In the genomic region with DNA sequence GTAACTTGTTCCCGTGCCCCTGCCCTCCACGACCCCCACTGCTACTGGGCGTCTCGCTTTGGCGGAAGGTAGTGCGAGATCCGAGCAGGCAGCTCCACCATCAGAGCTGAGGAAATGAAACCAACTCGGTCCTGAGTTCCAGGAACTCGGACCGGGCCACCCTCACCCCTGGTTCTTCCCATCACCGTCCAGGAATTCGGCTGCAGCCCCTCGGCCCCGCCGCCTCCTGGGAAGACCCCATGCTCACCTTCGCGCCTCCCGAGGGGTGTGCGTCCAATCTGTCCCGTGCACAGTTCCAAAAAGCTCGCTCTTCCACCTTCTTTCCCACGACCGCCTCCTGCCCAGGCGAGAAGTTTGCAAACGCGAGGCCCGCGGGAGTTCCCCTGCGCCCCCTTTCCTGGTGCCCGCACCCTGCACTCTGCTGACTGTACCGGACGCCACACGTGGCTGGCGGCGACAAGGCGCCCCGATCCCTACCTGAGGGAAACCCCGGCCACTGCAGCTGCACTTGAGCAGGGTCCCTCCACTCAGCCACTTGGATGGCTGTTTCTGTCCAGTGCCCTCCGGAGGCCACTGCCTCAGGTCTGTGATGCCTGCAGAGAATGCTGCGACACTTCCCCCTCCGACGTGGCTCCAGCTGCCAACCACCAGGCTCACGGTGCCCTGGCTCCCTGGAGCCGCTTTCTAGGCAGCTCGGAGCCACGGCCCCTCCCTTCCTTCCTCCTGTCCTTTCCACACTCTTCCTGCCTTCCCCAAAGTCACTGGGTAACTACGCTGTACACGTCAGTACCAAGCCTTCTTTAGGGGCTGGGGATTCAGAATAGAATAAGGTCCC, we compare ENCODE assay signal across 8 cellular contexts. TPM values are rescaled to one million over a fixed set of nuclear protein-coding genes. Genes with fewer than 3 reads are reported as not detected.
DNase-seq lines count a peak whose midpoint lies in the region; ATAC-seq and TF ChIP-seq lines count a peak whose summit lies in the region.

Gene MLKL (minus strand): TSS at position 657 of the 835 bp plus-strand sequence. CDS start 5,105 bp downstream, outside the sequence.

- H3K4me2 ChIP-seq in OCI-LY1 (ENCODE audit: low read length) (peak within 1 kb of the TSS; percentile 93), fibroblast of lung (ENCODE audit: extremely low read depth, insufficient read depth, low read length) (peak within 1 kb of the TSS; percentile 59), neuronal stem cell (ENCODE audit: insufficient read depth, low read length, poor library complexity, severe bottlenecking) (peak within 1 kb of the TSS; percentile 31)

- no peak within 1 kb of the TSS for H2AK5ac ChIP-seq in neuronal stem cell (ENCODE audit: low read depth, low read length)

- H3F3A ChIP-seq in OCI-LY1 (ENCODE audit: insufficient read depth, low read length): no peaks in the 10 kb centered on the region

- H3K36me3 Mint-ChIP-seq in activated T-cell treated with anti-CD3 and anti-CD28 coated beads, Interleukin-2, amount 50 U/mL, for 24 hours (ENCODE audit: low read depth): peaks cover 37% of the 10 kb centered on the region

- H2BK120ac ChIP-seq in neuronal stem cell (ENCODE audit: low read depth, low read length): no peak within 1 kb of the TSS

- ATAC-seq in HG02938 (IDR thresholded peaks at IDR 0.05; ENCODE audit: unreplicated experiment) (peak; percentile 24), thoracic aorta (ENCODE audit: insufficient number of reproducible peaks, low FRiP score, low read depth) (peak; percentile 52)

- no peaks in the 10 kb centered on the region for H3K79me1 ChIP-seq in neuronal stem cell (ENCODE audit: low read depth, low read length)

- no peak within 1 kb of the TSS for H4K91ac ChIP-seq in neuronal stem cell (ENCODE audit: low read depth, low read length, poor library complexity)

- H3K4me3 ChIP-seq in OCI-LY1 (ENCODE audit: low read depth, low read length, poor library complexity, severe bottlenecking): peak within 1 kb of the TSS; percentile 54
- H3K4me3 ChIP-seq in fibroblast of lung (replicated peaks in 1 of 4; ENCODE audit: control extremely low read depth in 1 of 4, insufficient read depth in 1 of 4, low read depth in 3 of 4, low read length in 4 of 4): peak within 1 kb of the TSS; percentile 67 to 88 (median 72)
- H3K4me3 ChIP-seq in neuronal stem cell (ENCODE audit: low read length in 2 of 2): peak within 1 kb of the TSS in 1 of 2 donors; percentile 27
- peak within 1 kb of the TSS; percentile 88 for H3K4me3 ChIP-seq in thoracic aorta

- peak within 1 kb of the TSS; percentile 37; the same call in 1 of the 2 replicates for H3K9ac ChIP-seq in OCI-LY1 (ENCODE audit: low read length)
- H3K9ac ChIP-seq in fibroblast of lung (ENCODE audit: insufficient read depth, low read length): peak within 1 kb of the TSS; percentile 72
- H3K9ac ChIP-seq in neuronal stem cell (ENCODE audit: low read depth, low read length, poor library complexity): no peak within 1 kb of the TSS

- peak within 1 kb of the TSS; percentile 38 for H3K18ac ChIP-seq in neuronal stem cell (ENCODE audit: low read length)

- no CpG with 5 or more reads among the region's 48 CpGs for WGBS in neuronal stem cell (ENCODE audit: extremely low coverage in 2 of 2, insufficient read length in 2 of 2, insufficient replicate concordance in 1 of 2), 2 donors

- H4K8ac ChIP-seq in neuronal stem cell (ENCODE audit: low read depth, low read length): no peak within 1 kb of the TSS

- no peak within 1 kb of the TSS for H3K27ac ChIP-seq in OCI-LY1 (ENCODE audit: low read depth, low read length, poor library complexity, severe bottlenecking)
- peak within 1 kb of the TSS; percentile 77 for H3K27ac ChIP-seq in fibroblast of lung (ENCODE audit: insufficient read depth, low read length)
- H3K27ac ChIP-seq in neuronal stem cell (replicated peaks; ENCODE audit: low read length): no peak within 1 kb of the TSS
- H3K27ac ChIP-seq in thoracic aorta: peak within 1 kb of the TSS; percentile 81 to 82

- TF ChIP-seq CTCF in OCI-LY1 (IDR thresholded peaks at IDR 0.05; ENCODE audit: low read length): no peak
- TF ChIP-seq CTCF in fibroblast of lung (conservative IDR thresholded peaks at IDR 0.05 in 1 of 2, IDR thresholded peaks at IDR 0.05 in 1 of 2; ENCODE audit: low read depth in 1 of 2, low read length in 2 of 2): no peak
- TF ChIP-seq CTCF in thoracic aorta (IDR thresholded peaks at IDR 0.05): no peak

- H4K20me1 ChIP-seq in OCI-LY1 (ENCODE audit: insufficient read depth, low read length) (no peaks in the 10 kb centered on the region), fibroblast of lung (ENCODE audit: control insufficient read depth, extremely low read depth, insufficient read depth, low read length) (no peaks in the 10 kb centered on the region)

- peak within 1 kb of the TSS; percentile 68 for H3K23ac ChIP-seq in neuronal stem cell (ENCODE audit: low read depth, low read length, poor library complexity)

- peak within 1 kb of the TSS; percentile 1 for H2BK15ac ChIP-seq in neuronal stem cell (ENCODE audit: low read length)

- no peak within 1 kb of the TSS for H3K4ac ChIP-seq in neuronal stem cell (ENCODE audit: low read length)

- peak within 1 kb of the TSS; percentile 98 for H3K27ac Mint-ChIP-seq in activated T-cell treated with anti-CD3 and anti-CD28 coated beads, Interleukin-2, amount 50 U/mL, for 24 hours

- DNase-seq in NCI-H2227 (lab: John Stamatoyannopoulos, UW; ENCODE audit: unreplicated experiment): peak; percentile 22
- DNase-seq in NCI-H2227 treated with DMSO at 0.1 percent for 48 hours (lab: John Stamatoyannopoulos, UW): no peak
- DNase-seq in activated T-cell treated with anti-CD3 and anti-CD28 coated beads, Interleukin-2, amount 50 U/mL, for 24 hours: peak; percentile 79
- peak; percentile 43 to 54 for DNase-seq in fibroblast of lung (ENCODE audit: low read depth in 2 of 2)
- DNase-seq in neuronal stem cell (ENCODE audit: low spot score): no peak
- peak; percentile 29 for DNase-seq in thoracic aorta (ENCODE audit: low spot score)

- H3K4me1 Mint-ChIP-seq in activated T-cell treated with anti-CD3 and anti-CD28 coated beads, Interleukin-2, amount 50 U/mL, for 24 hours (ENCODE audit: low read depth): peaks cover 64% of the 10 kb centered on the region

- no peak within 1 kb of the TSS for H3K14ac ChIP-seq in neuronal stem cell (ENCODE audit: low read length)

- H2BK12ac ChIP-seq in neuronal stem cell (ENCODE audit: low read length): no peak within 1 kb of the TSS

- no peaks in the 10 kb centered on the region for H3K9me3 Mint-ChIP-seq in activated T-cell treated with anti-CD3 and anti-CD28 coated beads, Interleukin-2, amount 50 U/mL, for 24 hours

- H2BK5ac ChIP-seq in neuronal stem cell (ENCODE audit: low read length): no peak within 1 kb of the TSS

- no peaks in the 10 kb centered on the region for H3K79me2 ChIP-seq in OCI-LY1 (ENCODE audit: insufficient read depth, low read length)
- H3K79me2 ChIP-seq in fibroblast of lung (ENCODE audit: control insufficient read depth, insufficient read depth, low read length): no peaks in the 10 kb centered on the region

- H3K27me3 ChIP-seq in OCI-LY1 (ENCODE audit: insufficient read depth, low read length) (no peaks in the 10 kb centered on the region), fibroblast of lung (ENCODE audit: control insufficient read depth, insufficient read depth, low read length) (no peaks in the 10 kb centered on the region), neuronal stem cell (ENCODE audit: control insufficient read depth in 3 of 3, insufficient read depth in 3 of 3, low read depth in 1 of 3, low read length in 3 of 3) (peaks cover 0 to 24% (median 9%) of the 10 kb centered on the region in 3 experiments), thoracic aorta (replicated peaks; ENCODE audit: insufficient read depth) (no peaks in the 10 kb centered on the region)

- H3K9me2 ChIP-seq in OCI-LY1 (ENCODE audit: low read depth, low read length): no peaks in the 10 kb centered on the region

- H3K36me3 ChIP-seq in OCI-LY1 (ENCODE audit: insufficient read depth, low read length) (no peaks in the 10 kb centered on the region), fibroblast of lung (ENCODE audit: control insufficient read depth, insufficient read depth, low read length) (no peaks in the 10 kb centered on the region), neuronal stem cell (replicated peaks in 1 of 2; ENCODE audit: control insufficient read depth in 2 of 2, insufficient read depth in 2 of 2, low read length in 2 of 2) (no peaks in the 10 kb centered on the region), thoracic aorta (no peaks in the 10 kb centered on the region)

- H2AFZ ChIP-seq in OCI-LY1 (ENCODE audit: low read length) (no peak within 1 kb of the TSS), fibroblast of lung (ENCODE audit: low read length) (peak within 1 kb of the TSS; percentile 81), neuronal stem cell (ENCODE audit: low read length) (peak within 1 kb of the TSS; percentile 85)

- H3K9me3 ChIP-seq in OCI-LY1 (ENCODE audit: low read length) (no peaks in the 10 kb centered on the region), fibroblast of lung (ENCODE audit: control insufficient read depth, insufficient read depth, low read depth, low read length) (no peaks in the 10 kb centered on the region), neuronal stem cell (replicated peaks in 1 of 2; ENCODE audit: control insufficient read depth in 2 of 2, insufficient read depth in 1 of 2, low read depth in 1 of 2, low read length in 2 of 2) (no peaks in the 10 kb centered on the region), thoracic aorta (no peaks in the 10 kb centered on the region)

- H3K4me1 ChIP-seq in OCI-LY1 (ENCODE audit: insufficient read depth, low read length, severe bottlenecking) (peaks cover 27% of the 10 kb centered on the region), fibroblast of lung (ENCODE audit: control insufficient read depth, extremely low read depth, insufficient read depth, low read length) (peaks cover 3% of the 10 kb centered on the region), neuronal stem cell (ENCODE audit: control insufficient read depth in 2 of 2, insufficient read depth in 1 of 2, low read depth in 1 of 2, low read length in 2 of 2) (no peaks in the 10 kb centered on the region), thoracic aorta (ENCODE audit: control insufficient read depth in 1 of 2, low read depth in 2 of 2) (peaks cover 0 to 17% of the 10 kb centered on the region in 2 donors)

- peak within 1 kb of the TSS; percentile 90 for H3K4me3 Mint-ChIP-seq in activated T-cell treated with anti-CD3 and anti-CD28 coated beads, Interleukin-2, amount 50 U/mL, for 24 hours

- no peaks in the 10 kb centered on the region for H3K27me3 Mint-ChIP-seq in activated T-cell treated with anti-CD3 and anti-CD28 coated beads, Interleukin-2, amount 50 U/mL, for 24 hours

RNA-seq across cellular contexts. Expression of gene MLKL, which starts in this region (rescaled TPM):
- 4.6 and 5.8 TPM in 2 replicates for total RNA-seq in fibroblast of lung
- 4.3 and 4.8 TPM in 2 replicates for polyA plus RNA-seq in fibroblast of lung
- polyA plus RNA-seq in fibroblast of lung (2012): 4.6 and 5.9 TPM in 2 replicates
- 2.3 and 5.0 TPM in 2 replicates for polyA minus RNA-seq in fibroblast of lung (ENCODE audit: low replicate concordance)
- 0.10 TPM for polyA plus RNA-seq in neuronal stem cell (2013, experiment 1 of 2)
- polyA plus RNA-seq in neuronal stem cell (2013, experiment 2 of 2): 0.01 TPM
- total RNA-seq in thoracic aorta: 10 to 100 TPM; 11.4 to 47.0 TPM

Comparison
In these comparisons a context has a peak if more than half of its experiments do, and no peak if none do; other contexts are left out.
1. DNase-seq: peak in NCI-H2227 (single experiment), activated T-cell treated with anti-CD3 and anti-CD28 coated beads, Interleukin-2, amount 50 U/mL, for 24 hours (single experiment), fibroblast of lung (2 of 2) and thoracic aorta (single experiment); none in NCI-H2227 treated with DMSO at 0.1 percent for 48 hours (single experiment) and neuronal stem cell (single experiment).
2. H3K27ac ChIP-seq: peak in fibroblast of lung (single experiment) and thoracic aorta (2 of 2); none in OCI-LY1 (single experiment) and neuronal stem cell (single experiment).
3. H3K4me2 ChIP-seq: peak in every context shown above with its lines; median percentile 93 in OCI-LY1; 59 in fibroblast of lung; 31 in neuronal stem cell.